ENCODE assay signal across 14 cellular contexts in the genomic region with DNA sequence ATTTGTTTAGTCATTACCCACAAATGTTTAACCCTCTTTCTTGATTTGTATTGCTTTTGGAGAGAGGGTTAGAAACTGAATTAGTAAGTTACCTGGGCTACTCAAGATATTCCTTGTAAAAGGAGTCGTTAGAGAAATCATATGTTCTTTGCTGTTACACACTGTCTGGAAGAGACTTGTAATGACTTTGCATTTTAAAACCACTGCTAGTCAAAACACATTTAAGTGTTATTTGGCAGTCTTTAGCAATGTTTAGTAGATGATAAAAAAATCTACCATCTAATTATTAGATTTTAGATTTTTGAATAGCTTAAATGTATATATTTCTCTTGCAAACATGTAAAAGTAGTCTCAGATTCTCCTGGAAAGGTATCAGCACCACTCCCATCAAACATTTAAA.
"Had no signal": no experiment of that assay in that cellular context is flagged by ENCODE, and none has a peak within 500 bp of the region (broad histone marks: within the 10 kb centered on the region; RNA-seq: fewer than 3 reads in every experiment).

No MANE protein-coding gene starts in this region.

- H3K27me3 ChIP-seq: sigmoid colon had no signal

- H3K36me3 Mint-ChIP-seq: naive B cell had no signal

- H3K9me3 Mint-ChIP-seq: activated B cell treated with CpG ODN at 0.5 μM for 24 hours; activated CD4-positive, alpha-beta T cell treated with anti-CD3 and anti-CD28 coated beads, Interleukin-2, amount 10 ng/mL, durations not matched to agents 24 days and 14 days; activated naive CD4-positive, alpha-beta T cell treated with anti-CD3 and anti-CD28 coated beads for 36 hours; activated T-helper 17 cell treated with anti-CD3 and anti-CD28 coated beads, Interleukin-2, amount 50 U/mL, for 72 hours; naive B cell; T-helper 1 cell treated with Interleukin-12 subunit alpha and Interleukin-12 subunit beta and Interleukin-4 antibody, amounts not matched to agents 30 μg/mL and 1 μg/mL, for 36 hours had no signal

- H3K4me3 Mint-ChIP-seq: activated B cell treated with CpG ODN at 0.5 μM for 24 hours; activated CD4-positive, alpha-beta T cell treated with anti-CD3 and anti-CD28 coated beads, Interleukin-2, amount 10 ng/mL, durations not matched to agents 24 days and 14 days; activated naive CD4-positive, alpha-beta T cell treated with anti-CD3 and anti-CD28 coated beads for 36 hours; activated T-helper 17 cell treated with anti-CD3 and anti-CD28 coated beads, Interleukin-2, amount 50 U/mL, for 72 hours; naive B cell; T-helper 1 cell treated with Interleukin-12 subunit alpha and Interleukin-12 subunit beta and Interleukin-4 antibody, amounts not matched to agents 30 μg/mL and 1 μg/mL, for 36 hours had no signal

- DNase-seq: activated B cell treated with CpG ODN at 0.5 μM for 24 hours; activated CD4-positive, alpha-beta T cell treated with anti-CD3 and anti-CD28 coated beads, Interleukin-2, amount 10 ng/mL, durations not matched to agents 24 days and 14 days; activated naive CD4-positive, alpha-beta T cell treated with anti-CD3 and anti-CD28 coated beads for 36 hours; activated T-cell treated with anti-CD3 and anti-CD28 coated beads for 4 hours; central memory CD4-positive, alpha-beta T cell; effector CD4-positive, alpha-beta T cell; naive B cell; sigmoid colon; stimulated activated CD4-positive, alpha-beta T cell treated with anti-CD3 and anti-CD28 coated beads, Interleukin-2, amount 100 ng/mL, for 48 hours; stimulated activated naive CD8-positive, alpha-beta T cell treated with anti-CD3 and anti-CD28 coated beads, Interleukin-15, Interleukin-2, amounts not matched to agents 100 U/mL and 50 U/mL, for 24 hours had no signal

- H3K27me3 Mint-ChIP-seq: activated B cell treated with CpG ODN at 0.5 μM for 24 hours; activated CD4-positive, alpha-beta T cell treated with anti-CD3 and anti-CD28 coated beads, Interleukin-2, amount 10 ng/mL, durations not matched to agents 24 days and 14 days; activated T-helper 17 cell treated with anti-CD3 and anti-CD28 coated beads, Interleukin-2, amount 50 U/mL, for 72 hours; naive B cell; progenitor cell of endocrine pancreas had no signal

- H3K9me3 ChIP-seq: sigmoid colon had no signal

- H3K4me3 ChIP-seq: lung, sigmoid colon had no signal

- H3K36me3 ChIP-seq: sigmoid colon had no signal

- H3K27ac Mint-ChIP-seq: activated B cell treated with CpG ODN at 0.5 μM for 24 hours; activated CD4-positive, alpha-beta T cell treated with anti-CD3 and anti-CD28 coated beads, Interleukin-2, amount 10 ng/mL, durations not matched to agents 24 days and 14 days; activated naive CD4-positive, alpha-beta T cell treated with anti-CD3 and anti-CD28 coated beads for 36 hours; activated T-helper 17 cell treated with anti-CD3 and anti-CD28 coated beads, Interleukin-2, amount 50 U/mL, for 72 hours; progenitor cell of endocrine pancreas; T-helper 1 cell treated with Interleukin-12 subunit alpha and Interleukin-12 subunit beta and Interleukin-4 antibody, amounts not matched to agents 30 μg/mL and 1 μg/mL, for 36 hours had no signal
